ENCODE assay signal across 1 cellular context in the genomic region with DNA sequence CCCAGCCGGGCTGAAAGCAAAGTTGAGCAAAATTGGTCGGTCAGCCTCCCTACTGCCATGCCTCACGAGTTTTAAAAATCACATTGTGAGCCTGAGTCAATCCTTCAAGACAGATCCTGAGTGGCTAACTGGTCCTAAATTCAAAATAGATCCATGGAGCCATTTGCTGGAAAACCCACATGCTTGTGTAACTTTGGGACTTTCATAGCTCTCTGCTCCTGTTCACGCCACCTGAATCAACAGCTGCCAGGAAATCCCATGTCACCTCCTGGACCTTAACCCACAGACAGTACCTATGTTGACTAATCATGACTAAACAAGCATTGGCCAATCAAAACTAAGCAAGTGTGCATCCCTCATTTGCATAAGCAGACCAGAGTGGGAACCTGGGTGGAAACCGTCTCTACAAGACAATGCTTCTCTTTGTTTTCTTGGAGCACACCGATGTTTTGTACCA.
TF ChIP-seq lines count a peak whose summit lies in the region.

No MANE protein-coding gene starts in this region.

TF ChIP-seq in HepG2, 621 proteins besides CTCF, POLR2A, EP300 and RAD21 (continued from another document and continues in another):
- TF ChIP-seq, protein P1, sequence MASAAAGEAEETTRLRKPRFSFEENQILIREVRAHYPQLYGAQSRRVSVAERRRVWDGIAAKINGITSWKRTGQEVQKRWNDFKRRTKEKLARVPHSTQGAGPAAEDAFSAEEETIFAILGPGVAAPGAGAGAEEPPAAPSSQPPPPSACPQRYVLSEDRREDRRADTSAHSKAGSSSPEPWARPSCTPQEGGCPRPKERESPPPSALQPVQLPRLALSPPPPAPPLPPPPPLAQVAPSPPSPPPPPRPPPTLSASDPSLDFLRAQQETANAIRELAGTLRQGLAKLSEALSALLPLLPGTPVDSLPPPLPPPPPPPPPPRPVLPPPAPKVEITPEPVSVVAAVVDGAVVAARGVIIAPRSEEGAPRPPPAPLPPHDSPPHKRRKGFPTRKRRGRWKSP (CRISPR knock-in tag; IDR thresholded peaks at IDR 0.05): no peak
- TF ChIP-seq, protein P2, sequence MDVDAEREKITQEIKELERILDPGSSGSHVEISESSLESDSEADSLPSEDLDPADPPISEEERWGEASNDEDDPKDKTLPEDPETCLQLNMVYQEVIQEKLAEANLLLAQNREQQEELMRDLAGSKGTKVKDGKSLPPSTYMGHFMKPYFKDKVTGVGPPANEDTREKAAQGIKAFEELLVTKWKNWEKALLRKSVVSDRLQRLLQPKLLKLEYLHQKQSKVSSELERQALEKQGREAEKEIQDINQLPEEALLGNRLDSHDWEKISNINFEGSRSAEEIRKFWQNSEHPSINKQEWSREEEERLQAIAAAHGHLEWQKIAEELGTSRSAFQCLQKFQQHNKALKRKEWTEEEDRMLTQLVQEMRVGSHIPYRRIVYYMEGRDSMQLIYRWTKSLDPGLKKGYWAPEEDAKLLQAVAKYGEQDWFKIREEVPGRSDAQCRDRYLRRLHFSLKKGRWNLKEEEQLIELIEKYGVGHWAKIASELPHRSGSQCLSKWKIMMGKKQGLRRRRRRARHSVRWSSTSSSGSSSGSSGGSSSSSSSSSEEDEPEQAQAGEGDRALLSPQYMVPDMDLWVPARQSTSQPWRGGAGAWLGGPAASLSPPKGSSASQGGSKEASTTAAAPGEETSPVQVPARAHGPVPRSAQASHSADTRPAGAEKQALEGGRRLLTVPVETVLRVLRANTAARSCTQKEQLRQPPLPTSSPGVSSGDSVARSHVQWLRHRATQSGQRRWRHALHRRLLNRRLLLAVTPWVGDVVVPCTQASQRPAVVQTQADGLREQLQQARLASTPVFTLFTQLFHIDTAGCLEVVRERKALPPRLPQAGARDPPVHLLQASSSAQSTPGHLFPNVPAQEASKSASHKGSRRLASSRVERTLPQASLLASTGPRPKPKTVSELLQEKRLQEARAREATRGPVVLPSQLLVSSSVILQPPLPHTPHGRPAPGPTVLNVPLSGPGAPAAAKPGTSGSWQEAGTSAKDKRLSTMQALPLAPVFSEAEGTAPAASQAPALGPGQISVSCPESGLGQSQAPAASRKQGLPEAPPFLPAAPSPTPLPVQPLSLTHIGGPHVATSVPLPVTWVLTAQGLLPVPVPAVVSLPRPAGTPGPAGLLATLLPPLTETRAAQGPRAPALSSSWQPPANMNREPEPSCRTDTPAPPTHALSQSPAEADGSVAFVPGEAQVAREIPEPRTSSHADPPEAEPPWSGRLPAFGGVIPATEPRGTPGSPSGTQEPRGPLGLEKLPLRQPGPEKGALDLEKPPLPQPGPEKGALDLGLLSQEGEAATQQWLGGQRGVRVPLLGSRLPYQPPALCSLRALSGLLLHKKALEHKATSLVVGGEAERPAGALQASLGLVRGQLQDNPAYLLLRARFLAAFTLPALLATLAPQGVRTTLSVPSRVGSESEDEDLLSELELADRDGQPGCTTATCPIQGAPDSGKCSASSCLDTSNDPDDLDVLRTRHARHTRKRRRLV (CRISPR knock-in tag; IDR thresholded peaks at IDR 0.05): peak; percentile 51; the same call in 1 of the 2 replicates
- TF ChIP-seq ZNF549 (CRISPR knock-in tag; IDR thresholded peaks at IDR 0.05) (no peak), TOPORS (CRISPR knock-in tag; IDR thresholded peaks at IDR 0.05) (0 out of 2 replicates have a peak, but pooled peaks have one; percentile 58), ZMYM2 (CRISPR knock-in tag; IDR thresholded peaks at IDR 0.05) (peak; percentile 81; the same call in 1 of the 2 replicates), ZNF619 (CRISPR knock-in tag; IDR thresholded peaks at IDR 0.05) (no peak), NPAS2 (CRISPR knock-in tag; IDR thresholded peaks at IDR 0.05; ENCODE audit: borderline replicate concordance) (no peak), CENPX (CRISPR knock-in tag; IDR thresholded peaks at IDR 0.05) (no peak), ZNF703 (CRISPR knock-in tag; IDR thresholded peaks at IDR 0.05; ENCODE audit: borderline replicate concordance) (no peak), RELA (CRISPR knock-in tag; IDR thresholded peaks at IDR 0.05) (no peak), HOXA7 (CRISPR knock-in tag; IDR thresholded peaks at IDR 0.05) (no peak), TCF12 (IDR thresholded peaks at IDR 0.05) (no peak), TCF12 (CRISPR knock-in tag; IDR thresholded peaks at IDR 0.05) (peak; percentile 87; the same call in 1 of the 2 replicates), ERF (CRISPR knock-in tag; IDR thresholded peaks at IDR 0.05) (peak; percentile 55; the same call in 1 of the 2 replicates), SMAD3 (CRISPR knock-in tag; IDR thresholded peaks at IDR 0.05) (peak; percentile 86; the same call in 1 of the 2 replicates), EHMT2 (IDR thresholded peaks at IDR 0.05; ENCODE audit: borderline replicate concordance, low read depth, low read length) (peak; percentile 90; the same call in 1 of the 2 replicates), PTBP1 (IDR thresholded peaks at IDR 0.05; ENCODE audit: low read depth, low read length, poor library complexity, severe bottlenecking) (no peak), SMARCE1 (IDR thresholded peaks at IDR 0.05; ENCODE audit: borderline replicate concordance) (no peak), DNMT1 (CRISPR knock-in tag; IDR thresholded peaks at IDR 0.05) (no peak), BHLHE40 (IDR thresholded peaks at IDR 0.05; ENCODE audit: low read length) (peak; percentile 51; the same call in 1 of the 2 replicates), ZFYVE20 (CRISPR knock-in tag; IDR thresholded peaks at IDR 0.05; ENCODE audit: borderline replicate concordance, low read depth) (no peak), SAFB2 (CRISPR knock-in tag; IDR thresholded peaks at IDR 0.05; ENCODE audit: borderline replicate concordance, low read depth) (0 out of 2 replicates have a peak, but pooled peaks have one; percentile 48), ZNF3 (CRISPR knock-in tag; IDR thresholded peaks at IDR 0.05) (no peak), POGZ (CRISPR knock-in tag; IDR thresholded peaks at IDR 0.05) (peak; percentile 93), KMT2B (CRISPR knock-in tag; IDR thresholded peaks at IDR 0.05) (no peak), REL (CRISPR knock-in tag; conservative IDR thresholded peaks at IDR 0.05) (no peak), ARNTL (CRISPR knock-in tag; IDR thresholded peaks at IDR 0.05) (peak; percentile 91), PRMT3 (CRISPR knock-in tag; IDR thresholded peaks at IDR 0.05; ENCODE audit: borderline replicate concordance, low read depth) (no peak), FOSL2 (CRISPR knock-in tag; IDR thresholded peaks at IDR 0.05) (peak; percentile 95), ETV5 (CRISPR knock-in tag; IDR thresholded peaks at IDR 0.05; ENCODE audit: borderline replicate concordance) (peak; percentile 80; the same call in 1 of the 2 replicates), ZNF569 (CRISPR knock-in tag; IDR thresholded peaks at IDR 0.05; ENCODE audit: borderline replicate concordance) (no peak), ZMYM3 (CRISPR knock-in tag; IDR thresholded peaks at IDR 0.05) (no peak), ZNF780A (CRISPR knock-in tag; IDR thresholded peaks at IDR 0.05) (no peak), ZMAT3 (CRISPR knock-in tag; conservative IDR thresholded peaks at IDR 0.05) (no peak)
- TF ChIP-seq, protein P3, sequence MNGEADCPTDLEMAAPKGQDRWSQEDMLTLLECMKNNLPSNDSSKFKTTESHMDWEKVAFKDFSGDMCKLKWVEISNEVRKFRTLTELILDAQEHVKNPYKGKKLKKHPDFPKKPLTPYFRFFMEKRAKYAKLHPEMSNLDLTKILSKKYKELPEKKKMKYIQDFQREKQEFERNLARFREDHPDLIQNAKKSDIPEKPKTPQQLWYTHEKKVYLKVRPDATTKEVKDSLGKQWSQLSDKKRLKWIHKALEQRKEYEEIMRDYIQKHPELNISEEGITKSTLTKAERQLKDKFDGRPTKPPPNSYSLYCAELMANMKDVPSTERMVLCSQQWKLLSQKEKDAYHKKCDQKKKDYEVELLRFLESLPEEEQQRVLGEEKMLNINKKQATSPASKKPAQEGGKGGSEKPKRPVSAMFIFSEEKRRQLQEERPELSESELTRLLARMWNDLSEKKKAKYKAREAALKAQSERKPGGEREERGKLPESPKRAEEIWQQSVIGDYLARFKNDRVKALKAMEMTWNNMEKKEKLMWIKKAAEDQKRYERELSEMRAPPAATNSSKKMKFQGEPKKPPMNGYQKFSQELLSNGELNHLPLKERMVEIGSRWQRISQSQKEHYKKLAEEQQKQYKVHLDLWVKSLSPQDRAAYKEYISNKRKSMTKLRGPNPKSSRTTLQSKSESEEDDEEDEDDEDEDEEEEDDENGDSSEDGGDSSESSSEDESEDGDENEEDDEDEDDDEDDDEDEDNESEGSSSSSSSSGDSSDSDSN (CRISPR knock-in tag; IDR thresholded peaks at IDR 0.05): peak; percentile 18; the same call in 1 of the 2 replicates
- TF ChIP-seq, protein P4, sequence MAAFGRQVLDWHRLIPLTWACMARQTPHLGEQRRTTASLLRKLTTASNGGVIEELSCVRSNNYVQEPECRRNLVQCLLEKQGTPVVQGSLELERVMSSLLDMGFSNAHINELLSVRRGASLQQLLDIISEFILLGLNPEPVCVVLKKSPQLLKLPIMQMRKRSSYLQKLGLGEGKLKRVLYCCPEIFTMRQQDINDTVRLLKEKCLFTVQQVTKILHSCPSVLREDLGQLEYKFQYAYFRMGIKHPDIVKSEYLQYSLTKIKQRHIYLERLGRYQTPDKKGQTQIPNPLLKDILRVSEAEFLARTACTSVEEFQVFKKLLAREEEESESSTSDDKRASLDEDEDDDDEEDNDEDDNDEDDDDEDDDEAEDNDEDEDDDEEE (CRISPR knock-in tag; IDR thresholded peaks at IDR 0.05): no peak
- TF ChIP-seq, protein P5, sequence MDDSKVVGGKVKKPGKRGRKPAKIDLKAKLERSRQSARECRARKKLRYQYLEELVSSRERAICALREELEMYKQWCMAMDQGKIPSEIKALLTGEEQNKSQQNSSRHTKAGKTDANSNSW (CRISPR knock-in tag; IDR thresholded peaks at IDR 0.05; ENCODE audit: borderline replicate concordance): no peak
- TF ChIP-seq, protein P6, sequence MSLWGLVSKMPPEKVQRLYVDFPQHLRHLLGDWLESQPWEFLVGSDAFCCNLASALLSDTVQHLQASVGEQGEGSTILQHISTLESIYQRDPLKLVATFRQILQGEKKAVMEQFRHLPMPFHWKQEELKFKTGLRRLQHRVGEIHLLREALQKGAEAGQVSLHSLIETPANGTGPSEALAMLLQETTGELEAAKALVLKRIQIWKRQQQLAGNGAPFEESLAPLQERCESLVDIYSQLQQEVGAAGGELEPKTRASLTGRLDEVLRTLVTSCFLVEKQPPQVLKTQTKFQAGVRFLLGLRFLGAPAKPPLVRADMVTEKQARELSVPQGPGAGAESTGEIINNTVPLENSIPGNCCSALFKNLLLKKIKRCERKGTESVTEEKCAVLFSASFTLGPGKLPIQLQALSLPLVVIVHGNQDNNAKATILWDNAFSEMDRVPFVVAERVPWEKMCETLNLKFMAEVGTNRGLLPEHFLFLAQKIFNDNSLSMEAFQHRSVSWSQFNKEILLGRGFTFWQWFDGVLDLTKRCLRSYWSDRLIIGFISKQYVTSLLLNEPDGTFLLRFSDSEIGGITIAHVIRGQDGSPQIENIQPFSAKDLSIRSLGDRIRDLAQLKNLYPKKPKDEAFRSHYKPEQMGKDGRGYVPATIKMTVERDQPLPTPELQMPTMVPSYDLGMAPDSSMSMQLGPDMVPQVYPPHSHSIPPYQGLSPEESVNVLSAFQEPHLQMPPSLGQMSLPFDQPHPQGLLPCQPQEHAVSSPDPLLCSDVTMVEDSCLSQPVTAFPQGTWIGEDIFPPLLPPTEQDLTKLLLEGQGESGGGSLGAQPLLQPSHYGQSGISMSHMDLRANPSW (CRISPR knock-in tag; IDR thresholded peaks at IDR 0.05; ENCODE audit: borderline replicate concordance): no peak
- TF ChIP-seq, protein P7, sequence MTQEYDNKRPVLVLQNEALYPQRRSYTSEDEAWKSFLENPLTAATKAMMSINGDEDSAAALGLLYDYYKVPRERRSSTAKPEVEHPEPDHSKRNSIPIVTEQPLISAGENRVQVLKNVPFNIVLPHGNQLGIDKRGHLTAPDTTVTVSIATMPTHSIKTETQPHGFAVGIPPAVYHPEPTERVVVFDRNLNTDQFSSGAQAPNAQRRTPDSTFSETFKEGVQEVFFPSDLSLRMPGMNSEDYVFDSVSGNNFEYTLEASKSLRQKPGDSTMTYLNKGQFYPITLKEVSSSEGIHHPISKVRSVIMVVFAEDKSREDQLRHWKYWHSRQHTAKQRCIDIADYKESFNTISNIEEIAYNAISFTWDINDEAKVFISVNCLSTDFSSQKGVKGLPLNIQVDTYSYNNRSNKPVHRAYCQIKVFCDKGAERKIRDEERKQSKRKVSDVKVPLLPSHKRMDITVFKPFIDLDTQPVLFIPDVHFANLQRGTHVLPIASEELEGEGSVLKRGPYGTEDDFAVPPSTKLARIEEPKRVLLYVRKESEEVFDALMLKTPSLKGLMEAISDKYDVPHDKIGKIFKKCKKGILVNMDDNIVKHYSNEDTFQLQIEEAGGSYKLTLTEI (CRISPR knock-in tag; conservative IDR thresholded peaks at IDR 0.05): no peak
- TF ChIP-seq, protein P8, sequence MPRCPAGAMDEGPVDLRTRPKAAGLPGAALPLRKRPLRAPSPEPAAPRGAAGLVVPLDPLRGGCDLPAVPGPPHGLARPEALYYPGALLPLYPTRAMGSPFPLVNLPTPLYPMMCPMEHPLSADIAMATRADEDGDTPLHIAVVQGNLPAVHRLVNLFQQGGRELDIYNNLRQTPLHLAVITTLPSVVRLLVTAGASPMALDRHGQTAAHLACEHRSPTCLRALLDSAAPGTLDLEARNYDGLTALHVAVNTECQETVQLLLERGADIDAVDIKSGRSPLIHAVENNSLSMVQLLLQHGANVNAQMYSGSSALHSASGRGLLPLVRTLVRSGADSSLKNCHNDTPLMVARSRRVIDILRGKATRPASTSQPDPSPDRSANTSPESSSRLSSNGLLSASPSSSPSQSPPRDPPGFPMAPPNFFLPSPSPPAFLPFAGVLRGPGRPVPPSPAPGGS (CRISPR knock-in tag; IDR thresholded peaks at IDR 0.05): 0 out of 2 replicates have a peak, but pooled peaks have one; percentile 23
- TF ChIP-seq, protein P9, sequence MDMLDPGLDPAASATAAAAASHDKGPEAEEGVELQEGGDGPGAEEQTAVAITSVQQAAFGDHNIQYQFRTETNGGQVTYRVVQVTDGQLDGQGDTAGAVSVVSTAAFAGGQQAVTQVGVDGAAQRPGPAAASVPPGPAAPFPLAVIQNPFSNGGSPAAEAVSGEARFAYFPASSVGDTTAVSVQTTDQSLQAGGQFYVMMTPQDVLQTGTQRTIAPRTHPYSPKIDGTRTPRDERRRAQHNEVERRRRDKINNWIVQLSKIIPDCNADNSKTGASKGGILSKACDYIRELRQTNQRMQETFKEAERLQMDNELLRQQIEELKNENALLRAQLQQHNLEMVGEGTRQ (IDR thresholded peaks at IDR 0.05; ENCODE audit: low read depth, low read length): no peak
- TF ChIP-seq, protein P9 (CRISPR knock-in tag; IDR thresholded peaks at IDR 0.05; ENCODE audit: borderline replicate concordance): no peak
- TF ChIP-seq, protein P10, sequence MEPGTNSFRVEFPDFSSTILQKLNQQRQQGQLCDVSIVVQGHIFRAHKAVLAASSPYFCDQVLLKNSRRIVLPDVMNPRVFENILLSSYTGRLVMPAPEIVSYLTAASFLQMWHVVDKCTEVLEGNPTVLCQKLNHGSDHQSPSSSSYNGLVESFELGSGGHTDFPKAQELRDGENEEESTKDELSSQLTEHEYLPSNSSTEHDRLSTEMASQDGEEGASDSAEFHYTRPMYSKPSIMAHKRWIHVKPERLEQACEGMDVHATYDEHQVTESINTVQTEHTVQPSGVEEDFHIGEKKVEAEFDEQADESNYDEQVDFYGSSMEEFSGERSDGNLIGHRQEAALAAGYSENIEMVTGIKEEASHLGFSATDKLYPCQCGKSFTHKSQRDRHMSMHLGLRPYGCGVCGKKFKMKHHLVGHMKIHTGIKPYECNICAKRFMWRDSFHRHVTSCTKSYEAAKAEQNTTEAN (CRISPR knock-in tag; conservative IDR thresholded peaks at IDR 0.05): peak; percentile 93
